8 cellular contexts compared by ENCODE assay signal in genomic region chr10:69629897-69630650, GRCh38.
DNase-seq lines count a peak whose midpoint lies in the region; ATAC-seq lines count a peak whose summit lies in the region.

TSS of gene FAM241B (plus strand) at chr10:69630247. CDS start at chr10:69631744, 1,497 bp downstream.

- no peak for ATAC-seq in GM21529 (IDR thresholded peaks at IDR 0.05; ENCODE audit: unreplicated experiment)

- no peaks in the 10 kb centered on the region for H3K9me3 ChIP-seq in endocrine pancreas (ENCODE audit: control insufficient read depth, low read length)
- H3K9me3 ChIP-seq in mucosa of stomach (ENCODE audit: control insufficient read depth, low read length), result no peaks in the 10 kb centered on the region

- H3K9ac ChIP-seq in endocrine pancreas (ENCODE audit: control insufficient read depth, insufficient read depth, low read length) (peak within 1 kb of the TSS; percentile 47), mucosa of stomach (ENCODE audit: low read length) (peak within 1 kb of the TSS; percentile 76)

- peak within 1 kb of the TSS; percentile 25 for H3K4me3 ChIP-seq in endocrine pancreas (ENCODE audit: control insufficient read depth, insufficient read depth, low read length)
- peak within 1 kb of the TSS; percentile 16 for H3K4me3 ChIP-seq in mucosa of stomach (ENCODE audit: low read length)

- no peaks in the 10 kb centered on the region for H3K4me1 ChIP-seq in endocrine pancreas (ENCODE audit: control insufficient read depth, insufficient read depth, low read length)
- peaks cover 8% of the 10 kb centered on the region for H3K4me1 ChIP-seq in mucosa of stomach (ENCODE audit: control insufficient read depth, insufficient read depth, low read length)

- DNase-seq in SHP77 (lab: John Stamatoyannopoulos, UW), result peak; percentile 12 to 24
- no peak for DNase-seq in SHP77 treated with DMSO at 0.1 percent for 48 hours (lab: John Stamatoyannopoulos, UW)
- DNase-seq in NCI-H2171 treated with DMSO at 0.1 percent for 48 hours (lab: John Stamatoyannopoulos, UW), result peak; percentile 53
- DNase-seq in activated CD8-positive, alpha-beta memory T cell treated with anti-CD3 and anti-CD28 coated beads for 48 hours (ENCODE audit: low read depth in 2 of 3, low spot score in 2 of 3), result peak; percentile 46 to 78 (median 51)
- peak; percentile 83 for DNase-seq in stimulated activated CD8-positive, alpha-beta memory T cell treated with anti-CD3 and anti-CD28 coated beads, Interleukin-4, amount 100 ng/mL, for 48 hours

- H3K36me3 ChIP-seq in endocrine pancreas (ENCODE audit: control insufficient read depth, insufficient read depth, low read length), result no peaks in the 10 kb centered on the region
- H3K36me3 ChIP-seq in mucosa of stomach (ENCODE audit: control insufficient read depth, insufficient read depth, low read length), result no peaks in the 10 kb centered on the region

- H3K27me3 ChIP-seq in endocrine pancreas (ENCODE audit: control insufficient read depth, insufficient read depth, low read length), result no peaks in the 10 kb centered on the region
- peaks cover 15% of the 10 kb centered on the region for H3K27me3 ChIP-seq in mucosa of stomach (ENCODE audit: control insufficient read depth, insufficient read depth, low read length)
